Comparison of ENCODE assay signal across 34 cellular contexts in genomic region chr12:71233083-71233482, GRCh38.
"Had no signal": no experiment of that assay in that cellular context is flagged by ENCODE, and none has a peak within 500 bp of the region (broad histone marks: within the 10 kb centered on the region; RNA-seq: fewer than 3 reads in every experiment).

No MANE protein-coding gene starts in this region.

- H3K27me3 ChIP-seq: MG63 had no signal

- DNase-seq: Karpas-422, Kasumi-1, MG63, MM.1S, MV-4-11, NCI-H1048, NCI-H1092, NCI-H1092 treated with DMSO at 0.1 percent for 48 hours, NCI-H1105, NCI-H1105 treated with DMSO at 0.1 percent for 48 hours, NCI-H1417, NCI-H1417 treated with DMSO at 0.1 percent for 48 hours, NCI-H1436, NCI-H1436 treated with DMSO at 0.1 percent for 48 hours, NCI-H146, NCI-H1694, NCI-H1694 treated with DMSO at 0.1 percent for 48 hours, NCI-H187, NCI-H187 treated with DMSO at 0.1 percent for 48 hours, NCI-H1930, NCI-H2029, NCI-H2029 treated with DMSO at 0.1 percent for 48 hours, NCI-H2081, NCI-H2081 treated with DMSO at 0.1 percent for 48 hours, NCI-H2107, NCI-H2171, NCI-H2171 treated with DMSO at 0.1 percent for 48 hours, NCI-H2227 treated with DMSO at 0.1 percent for 48 hours, NCI-H226, NCI-H345, NCI-H446, NCI-H446 treated with DMSO at 0.1 percent for 48 hours, NCI-H510A, NCI-H510A treated with DMSO at 0.1 percent for 48 hours had no signal

- H3K36me3 ChIP-seq: MG63 had no signal

- H3K4me3 ChIP-seq: MG63 had no signal

- H3K9me3 ChIP-seq: MG63 had no signal
